In the genomic region with DNA sequence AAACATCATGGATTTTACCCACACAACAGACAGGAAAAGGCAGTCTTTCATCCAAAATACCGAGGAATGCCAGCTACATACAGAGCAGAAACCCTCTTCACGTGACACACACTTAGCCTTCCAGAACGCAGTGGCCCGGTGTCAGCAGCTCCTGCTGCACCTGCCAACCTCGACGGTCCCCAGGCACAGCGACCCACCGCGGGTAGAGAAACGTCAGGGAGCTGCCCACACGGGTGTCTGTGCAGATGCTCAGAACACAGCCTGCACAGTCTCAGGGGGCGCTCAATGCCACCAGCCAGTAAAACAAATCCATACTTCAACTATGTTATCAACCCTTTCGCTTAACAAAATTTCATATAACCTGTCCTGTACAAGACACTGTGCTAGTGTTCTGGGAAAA, we compare ENCODE assay signal across 12 cellular contexts.
"Had no signal": no experiment of that assay in that cellular context is flagged by ENCODE, and none has a peak within 500 bp of the region (broad histone marks: within the 10 kb centered on the region; RNA-seq: fewer than 3 reads in every experiment).

No MANE protein-coding gene starts in this region.

- H3K36me3 Mint-ChIP-seq: activated naive CD4-positive, alpha-beta T cell treated with anti-CD3 and anti-CD28 coated beads, Interleukin-2, amount 50 U/mL, for 24 hours; stimulated activated memory B cell treated with anti-CD40 and anti-IgM and Interleukin-4, amounts not matched to agents 10 μg/mL and 1 μg/mL and 100 μg/mL, for 72 hours had no signal

- H3K4me1 Mint-ChIP-seq: activated CD4-positive, alpha-beta T cell treated with anti-CD3 and anti-CD28 coated beads for 36 hours; activated naive CD4-positive, alpha-beta T cell treated with anti-CD3 and anti-CD28 coated beads, Interleukin-2, amount 50 U/mL, for 24 hours; stimulated activated memory B cell treated with anti-CD40 and anti-IgM and Interleukin-4, amounts not matched to agents 10 μg/mL and 1 μg/mL and 100 μg/mL, for 72 hours had no signal

- H3K9me3 Mint-ChIP-seq: activated CD8-positive, alpha-beta T cell treated with anti-CD3 and anti-CD28 coated beads for 36 hours; activated naive CD4-positive, alpha-beta T cell treated with anti-CD3 and anti-CD28 coated beads, Interleukin-2, amount 50 U/mL, for 24 hours; activated T-cell treated with anti-CD3 and anti-CD28 coated beads, Interleukin-2, amount 50 U/mL, for 4 hours had no signal

- DNase-seq: activated CD4-positive, alpha-beta T cell treated with anti-CD3 and anti-CD28 coated beads for 36 hours; activated CD8-positive, alpha-beta T cell treated with anti-CD3 and anti-CD28 coated beads for 36 hours; activated effector memory CD4-positive, alpha-beta T cell treated with anti-CD3 and anti-CD28 coated beads, Interleukin-2, amount 50 U/mL, for 16 hours; activated T-cell treated with anti-CD3 and anti-CD28 coated beads, Interleukin-2, amount 50 U/mL, for 4 hours; adrenal gland; pancreas; stimulated activated CD4-positive, alpha-beta T cell treated with anti-CD3 and anti-CD28 coated beads, Interleukin-2, amount 100 ng/mL, for 48 hours; tibial artery; WERI-Rb-1 had no signal

- H3K27me3 Mint-ChIP-seq: activated CD4-positive, alpha-beta T cell treated with anti-CD3 and anti-CD28 coated beads for 36 hours; activated CD8-positive, alpha-beta T cell treated with anti-CD3 and anti-CD28 coated beads for 36 hours; activated naive CD4-positive, alpha-beta T cell treated with anti-CD3 and anti-CD28 coated beads, Interleukin-2, amount 50 U/mL, for 24 hours had no signal

- H3K4me3 Mint-ChIP-seq: activated CD4-positive, alpha-beta T cell treated with anti-CD3 and anti-CD28 coated beads for 36 hours; activated CD8-positive, alpha-beta T cell treated with anti-CD3 and anti-CD28 coated beads for 36 hours; activated naive CD4-positive, alpha-beta T cell treated with anti-CD3 and anti-CD28 coated beads, Interleukin-2, amount 50 U/mL, for 24 hours; activated T-cell treated with anti-CD3 and anti-CD28 coated beads, Interleukin-2, amount 50 U/mL, for 4 hours; stimulated activated memory B cell treated with anti-CD40 and anti-IgM and Interleukin-4, amounts not matched to agents 10 μg/mL and 1 μg/mL and 100 μg/mL, for 72 hours had no signal

- H3K27ac Mint-ChIP-seq: activated CD4-positive, alpha-beta T cell treated with anti-CD3 and anti-CD28 coated beads for 36 hours; activated CD8-positive, alpha-beta T cell treated with anti-CD3 and anti-CD28 coated beads for 36 hours; activated naive CD4-positive, alpha-beta T cell treated with anti-CD3 and anti-CD28 coated beads, Interleukin-2, amount 50 U/mL, for 24 hours; stimulated activated memory B cell treated with anti-CD40 and anti-IgM and Interleukin-4, amounts not matched to agents 10 μg/mL and 1 μg/mL and 100 μg/mL, for 72 hours had no signal

- ATAC-seq: activated CD4-positive, alpha-beta T cell treated with anti-CD3 and anti-CD28 coated beads for 36 hours; activated CD8-positive, alpha-beta T cell treated with anti-CD3 and anti-CD28 coated beads for 36 hours; activated T-cell treated with anti-CD3 and anti-CD28 coated beads, Interleukin-2, amount 50 U/mL, for 4 hours; left lobe of liver; pancreas; stimulated activated memory B cell treated with anti-CD40 and anti-IgM and Interleukin-4, amounts not matched to agents 10 μg/mL and 1 μg/mL and 100 μg/mL, for 72 hours had no signal
